Comparison of ENCODE assay signal across 10 cellular contexts in genomic region chr13:27969073-27969865, GRCh38. TPM values are rescaled to one million over a fixed set of nuclear protein-coding genes. Genes with fewer than 3 reads are reported as not detected.
A peak's percentile ranks its signal among the peaks of the same experiment; 100 is the strongest.
DNase-seq lines count a peak whose midpoint lies in the region; ATAC-seq and TF ChIP-seq lines count a peak whose summit lies in the region.
"Had no signal": no experiment of that assay in that cellular context is flagged by ENCODE, and none has a peak within 500 bp of the region (broad histone marks: within the 10 kb centered on the region; RNA-seq: fewer than 3 reads in every experiment).

CDX2 (minus strand) TSS chr13:27969315; CDS start chr13:27969006, 309 bp downstream.

- intact Hi-C loops in CD14-positive monocyte (cut with micrococcal nuclease) = no loop called here

- no peak within 1 kb of the TSS for H3K27ac ChIP-seq in iPS DF 6.9 (ENCODE audit: low read length)

- peak within 1 kb of the TSS; percentile 36 for H3K4me3 ChIP-seq in NT2/D1 (ENCODE audit: insufficient read length, low read depth)
- H3K4me3 ChIP-seq in iPS DF 6.9 (ENCODE audit: low read length) = peak within 1 kb of the TSS; percentile 36

- H3K27me3 ChIP-seq in NT2/D1 (ENCODE audit: insufficient read depth, insufficient read length) = peaks cover 97% of the 10 kb centered on the region
- peaks cover 94% of the 10 kb centered on the region for H3K27me3 ChIP-seq in iPS DF 6.9 (ENCODE audit: control insufficient read depth, insufficient read depth, low read length)

- DNase-seq in activated CD8-positive, alpha-beta memory T cell treated with anti-CD3 and anti-CD28 coated beads for 24 hours = peak; percentile 55
- DNase-seq in activated CD8-positive, alpha-beta memory T cell treated with anti-CD3 and anti-CD28 coated beads, Interleukin-2, amount 50 U/mL, for 48 hours = no peak
- DNase-seq in NT2/D1 (ENCODE audit: low read depth, low spot score) = no peak
- no peak for DNase-seq in iPS DF 6.9 (ENCODE audit: low read depth, low spot score)
- no peak for DNase-seq in stimulated activated naive B cell treated with anti-CD40 and anti-IgM and Interleukin-4, amounts not matched to agents 10 μg/mL and 1 μg/mL and 100 μg/mL, for 72 hours
- no peak for DNase-seq in CD14-positive monocyte (ENCODE audit: low spot score)
- DNase-seq: hippocampal formation had no signal

- H3K27ac Mint-ChIP-seq in stimulated activated naive B cell treated with anti-CD40 and anti-IgM and Interleukin-4, amounts not matched to agents 10 μg/mL and 1 μg/mL and 100 μg/mL, for 72 hours = peak within 1 kb of the TSS; percentile 96
- peak within 1 kb of the TSS in 1 of 7 donors; percentile 41 for H3K27ac Mint-ChIP-seq in CD14-positive monocyte

- H3K36me3 ChIP-seq in NT2/D1 (ENCODE audit: insufficient read depth, insufficient read length, low read length) (no peaks in the 10 kb centered on the region), iPS DF 6.9 (ENCODE audit: control insufficient read depth, insufficient read depth, low read length) (no peaks in the 10 kb centered on the region)

- ATAC-seq in stimulated activated naive B cell treated with anti-CD40 and anti-IgM and Interleukin-4, amounts not matched to agents 10 μg/mL and 1 μg/mL and 100 μg/mL, for 72 hours (replicated peaks) = no peak
- no peak for ATAC-seq in GM19397 (IDR thresholded peaks at IDR 0.05; ENCODE audit: unreplicated experiment)
- no peak for ATAC-seq in GM21367 (IDR thresholded peaks at IDR 0.05; ENCODE audit: unreplicated experiment)

- peaks cover 33 to 52% of the 10 kb centered on the region in 2 donors for H3K4me1 Mint-ChIP-seq in stimulated activated naive B cell treated with anti-CD40 and anti-IgM and Interleukin-4, amounts not matched to agents 10 μg/mL and 1 μg/mL and 100 μg/mL, for 72 hours
- H3K4me1 Mint-ChIP-seq in CD14-positive monocyte = peaks cover 26% of the 10 kb centered on the region

- TF ChIP-seq CTCF in CD14-positive monocyte (IDR thresholded peaks at IDR 0.05) = no peak

- no peak within 1 kb of the TSS for H3K9ac ChIP-seq in NT2/D1 (ENCODE audit: insufficient read length, low read depth)

- H3K9me3 ChIP-seq in NT2/D1 (ENCODE audit: insufficient read depth, low read length) = no peaks in the 10 kb centered on the region
- no peaks in the 10 kb centered on the region for H3K9me3 ChIP-seq in iPS DF 6.9 (ENCODE audit: control insufficient read depth, insufficient read depth, low read length)

- H3K4me1 ChIP-seq in NT2/D1 (ENCODE audit: insufficient read depth, insufficient read length) (peaks cover 11% of the 10 kb centered on the region), iPS DF 6.9 (ENCODE audit: control insufficient read depth, insufficient read depth, low read length) (peaks cover 15% of the 10 kb centered on the region)

- peak within 1 kb of the TSS; percentile 75 to 77 for H3K4me3 Mint-ChIP-seq in stimulated activated naive B cell treated with anti-CD40 and anti-IgM and Interleukin-4, amounts not matched to agents 10 μg/mL and 1 μg/mL and 100 μg/mL, for 72 hours
- H3K4me3 Mint-ChIP-seq in CD14-positive monocyte = peak within 1 kb of the TSS in 1 of 2 donors; percentile 85

- no CpG with 5 or more reads among the region's 35 CpGs for WGBS in iPS DF 6.9 (ENCODE audit: insufficient coverage, insufficient read length)

- peaks cover 72 to 94% of the 10 kb centered on the region in 2 donors for H3K27me3 Mint-ChIP-seq in stimulated activated naive B cell treated with anti-CD40 and anti-IgM and Interleukin-4, amounts not matched to agents 10 μg/mL and 1 μg/mL and 100 μg/mL, for 72 hours
- peaks cover 97 to 99% (median 99%) of the 10 kb centered on the region in 3 donors for H3K27me3 Mint-ChIP-seq in CD14-positive monocyte (ENCODE audit: low read depth in 3 of 3)

- H3K9me3 Mint-ChIP-seq in stimulated activated naive B cell treated with anti-CD40 and anti-IgM and Interleukin-4, amounts not matched to agents 10 μg/mL and 1 μg/mL and 100 μg/mL, for 72 hours = no peaks in the 10 kb centered on the region
- H3K9me3 Mint-ChIP-seq in CD14-positive monocyte = peaks cover 0 to 22% (median 8%) of the 10 kb centered on the region in 7 donors

- no peaks in the 10 kb centered on the region for H3K36me3 Mint-ChIP-seq in stimulated activated naive B cell treated with anti-CD40 and anti-IgM and Interleukin-4, amounts not matched to agents 10 μg/mL and 1 μg/mL and 100 μg/mL, for 72 hours
- peaks cover 0 to 3% of the 10 kb centered on the region in 2 donors for H3K36me3 Mint-ChIP-seq in CD14-positive monocyte

RNA-seq across cellular contexts. Expression of gene CDX2, which starts in this region (rescaled TPM):
- not detected for polyA plus RNA-seq in CD14-positive monocyte
- polyA plus RNA-seq: BJ had no signal
